Comparison of ENCODE assay signal across 8 cellular contexts in genomic region chr11:79441159-79441875, GRCh38. TPM values are rescaled to one million over a fixed set of nuclear protein-coding genes. Genes with fewer than 3 reads are reported as not detected.
DNase-seq lines count a peak whose midpoint lies in the region; ATAC-seq, FAIRE-seq and TF ChIP-seq lines count a peak whose summit lies in the region.

No MANE protein-coding gene starts in this region.

- POLR2A ChIA-PET in PC-3 (lab: Charles Lee; ENCODE audit: unreplicated experiment): no interaction called here

- no TSS peak for BruUV-seq in PC-3 (replicated peaks; lab: Mats Ljungman, UMichigan)

- no peaks in the 10 kb centered on the region for H4K20me1 ChIP-seq in PC-3 (ENCODE audit: low read length)

- no peaks in the 10 kb centered on the region for H3F3A ChIP-seq in PC-3 (ENCODE audit: low read length, unreplicated experiment)

- peaks cover 8% of the 10 kb centered on the region for H3K4me1 ChIP-seq in PC-3 (ENCODE audit: insufficient read depth, low read length)

- intact Hi-C loops in PC-3 (cut with micrococcal nuclease): no loop called here

- CTCF ChIA-PET in PC-3 (lab: Charles Lee): no interaction called here

- H3K36me3 ChIP-seq in GM06990 (ENCODE audit: control insufficient read depth, insufficient read depth, low read length) (no peaks in the 10 kb centered on the region), PC-3 (ENCODE audit: low read depth, low read length) (no peaks in the 10 kb centered on the region)

- TF ChIP-seq POLR2A in H54 (IDR thresholded peaks at IDR 0.05; ENCODE audit: low read depth, low read length): no peak

- H3K27me3 ChIP-seq in GM06990 (replicated peaks; ENCODE audit: control insufficient read depth, insufficient read depth, low read length) (peaks cover 7% of the 10 kb centered on the region), PC-3 (ENCODE audit: low read length) (peaks cover 96% of the 10 kb centered on the region)

- H3K79me2 ChIP-seq in PC-3 (ENCODE audit: low read length): no peaks in the 10 kb centered on the region

- H3K4me3 ChIP-seq in GM06990 (replicated peaks; ENCODE audit: low read depth, low read length) (no peak overlapping the region), PC-3 (ENCODE audit: low read length) (no peak overlapping the region), foreskin fibroblast (ENCODE audit: low read depth in 1 of 2, low read length in 2 of 2) (peak overlapping the region; percentile 59 to 68), skeletal muscle cell (ENCODE audit: low read depth, low read length) (peak overlapping the region; percentile 75)

- peak overlapping the region; percentile 76; the same call in 1 of the 2 replicates for H3K4me2 ChIP-seq in PC-3 (ENCODE audit: low read length)

- no peak for TF ChIP-seq CTCF in GM06990 (IDR thresholded peaks at IDR 0.05; ENCODE audit: insufficient read depth, low read length, poor library complexity, severe bottlenecking)
- no peak for TF ChIP-seq CTCF in PC-3 (conservative IDR thresholded peaks at IDR 0.05; ENCODE audit: low read depth, low read length)
- no peak for TF ChIP-seq CTCF in foreskin fibroblast (IDR thresholded peaks at IDR 0.05; ENCODE audit: low read depth, low read length)

- H3K9me3 ChIP-seq in PC-3 (ENCODE audit: low read length): no peaks in the 10 kb centered on the region

- no peak overlapping the region for H2AFZ ChIP-seq in PC-3 (ENCODE audit: low read length)

- H3K27ac ChIP-seq in PC-3 (ENCODE audit: low read length): no peak overlapping the region

- no peak overlapping the region for H3K9ac ChIP-seq in PC-3 (ENCODE audit: low read length)

- ATAC-seq in PC-3: no peak
- ATAC-seq in GM21526 (IDR thresholded peaks at IDR 0.05; ENCODE audit: low FRiP score, unreplicated experiment): no peak

- DNase-seq in GM06990 (ENCODE audit: extremely low read depth, insufficient read length): peak; percentile 1
- no peak for DNase-seq in PC-3
- DNase-seq in foreskin fibroblast: peak; percentile 47 to 56
- no peak for DNase-seq in skeletal muscle cell (ENCODE audit: low read depth)
- no peak for DNase-seq in DMS153 (lab: John Stamatoyannopoulos, UW)
- no peak for DNase-seq in NCI-H524 treated with DMSO at 0.1 percent for 48 hours (lab: John Stamatoyannopoulos, UW)
- DNase-seq in H54 (ENCODE audit: insufficient read length, low spot score): no peak

- FAIRE-seq in H54 (lab: Jason Lieb, UNC): no peak

- H3K9me2 ChIP-seq in PC-3 (replicated peaks; ENCODE audit: low read length): no peaks in the 10 kb centered on the region

RNA-seq across cellular contexts. Expression of gene TENM4, which starts 0.5 kb away (rescaled TPM):
- 19.7 and 37.1 TPM in 2 replicates for total RNA-seq in PC-3 (2014; rRNA removed)

Comparison
In these comparisons a context has a peak if more than half of its experiments do, and no peak if none do; other contexts are left out.
1. DNase-seq: peak in GM06990 (single experiment) and foreskin fibroblast (2 of 2); none in PC-3 (single experiment), skeletal muscle cell (single experiment), DMS153 (single experiment), NCI-H524 treated with DMSO at 0.1 percent for 48 hours (single experiment) and H54 (single experiment).
2. H3K4me3 ChIP-seq: peak in foreskin fibroblast (2 of 2) and skeletal muscle cell (single experiment); none in GM06990 (single experiment) and PC-3 (single experiment).